7 cellular contexts compared by ENCODE assay signal in the genomic region with DNA sequence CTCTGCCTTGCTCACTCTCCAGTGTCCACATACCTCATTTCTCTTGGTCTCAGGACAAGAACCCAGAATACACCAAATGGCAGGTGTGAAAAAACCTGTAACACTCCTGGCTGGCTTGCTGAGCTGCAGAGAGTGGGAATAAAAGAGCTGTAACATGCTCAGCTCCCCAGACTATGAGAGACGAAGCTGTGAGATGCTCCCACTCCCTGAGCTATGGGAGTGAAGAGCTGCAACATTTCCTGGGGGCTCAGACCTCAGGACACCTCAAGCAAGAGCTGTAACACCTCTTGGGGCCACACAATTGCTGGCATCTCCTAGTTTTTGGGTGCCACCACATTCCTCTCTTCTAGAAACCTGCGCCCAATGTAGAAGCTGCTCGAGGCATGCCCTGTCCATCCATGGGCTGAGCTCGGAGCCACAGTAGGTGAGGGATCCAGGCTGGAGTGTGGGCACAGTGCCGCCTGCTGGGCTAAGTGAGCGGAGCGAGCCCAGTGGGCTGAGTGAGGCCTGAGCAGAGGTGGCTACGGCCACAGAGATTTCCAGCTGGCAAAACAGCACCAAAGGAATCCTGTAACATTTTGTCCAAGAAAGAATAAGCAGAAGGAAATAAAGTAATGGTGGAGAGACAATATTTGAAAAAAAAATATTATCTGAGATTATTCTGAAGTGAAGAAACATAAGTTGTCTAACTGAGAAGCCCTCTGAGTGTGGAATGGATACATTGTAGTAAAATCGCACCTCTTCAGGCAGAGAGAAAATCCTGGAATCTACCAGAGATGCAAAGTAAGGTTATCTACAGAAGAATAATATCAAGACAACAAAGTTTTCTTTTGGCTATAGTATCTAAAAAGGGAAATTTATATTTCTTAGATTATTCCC.
DNase-seq lines count a peak whose midpoint lies in the region; ATAC-seq and TF ChIP-seq lines count a peak whose summit lies in the region.

No MANE protein-coding gene starts in this region.

- TF ChIP-seq CTCF in WI38 (IDR thresholded peaks at IDR 0.05; ENCODE audit: low read depth, low read length) (peak; percentile 97), liver (IDR thresholded peaks at IDR 0.05; ENCODE audit: low read depth, low read length, missing input control) (peak; percentile 40)

- TF ChIP-seq RAD21 in liver (IDR thresholded peaks at IDR 0.05), result peak; percentile 62 to 71

- H3K9me3 ChIP-seq in liver (ENCODE audit: control insufficient read depth in 4 of 4, low read length in 3 of 4), result no peaks in the 10 kb centered on the region

- WGBS in liver, result 61% methylated on average over 9 of the region's 9 CpGs

- no peaks in the 10 kb centered on the region for H3K4me1 ChIP-seq in liver (ENCODE audit: control insufficient read depth in 4 of 4, insufficient read depth in 4 of 4, low read length in 3 of 4)

- no peak for DNase-seq in RKO (ENCODE audit: low spot score)
- DNase-seq in dermis blood vessel endothelial cell, result no peak

- no peak overlapping the region for H3K27ac ChIP-seq in liver (ENCODE audit: low read depth in 1 of 2, low read length in 2 of 2)

- no peak overlapping the region for H3K9ac ChIP-seq in liver (ENCODE audit: low read depth in 1 of 2, low read length in 2 of 2)

- H3K27me3 ChIP-seq in liver (ENCODE audit: control insufficient read depth in 4 of 4, insufficient read depth in 4 of 4, low read length in 3 of 4), result peaks cover 0 to 4% (median 0%) of the 10 kb centered on the region in 4 donors

- no peak overlapping the region for H3K4me3 ChIP-seq in WI38 (ENCODE audit: low read depth, low read length)
- H3K4me3 ChIP-seq in liver (ENCODE audit: low read depth in 1 of 3, low read length in 3 of 3), result no peak overlapping the region

- peak; percentile 45 for ATAC-seq in GM18907 (IDR thresholded peaks at IDR 0.05; ENCODE audit: unreplicated experiment)
- peak; percentile 85 for ATAC-seq in HG03175 (IDR thresholded peaks at IDR 0.05; ENCODE audit: unreplicated experiment)
- no peak for ATAC-seq in GM21515 (IDR thresholded peaks at IDR 0.05; ENCODE audit: unreplicated experiment)

- no peaks in the 10 kb centered on the region for H3K36me3 ChIP-seq in liver (ENCODE audit: control insufficient read depth in 4 of 4, insufficient read depth in 3 of 4, low read depth in 1 of 4, low read length in 3 of 4)

TF ChIP-seq in liver, 16 proteins besides CTCF, POLR2A, EP300 and RAD21:
- TF ChIP-seq FOXA1 (IDR thresholded peaks at IDR 0.05) (no peak), TAF1 (conservative IDR thresholded peaks at IDR 0.05) (no peak), YY1 (IDR thresholded peaks at IDR 0.05) (no peak), FOXA2 (IDR thresholded peaks at IDR 0.05) (no peak), JUND (IDR thresholded peaks at IDR 0.05) (no peak), RXRA (IDR thresholded peaks at IDR 0.05) (no peak), EGR1 (IDR thresholded peaks at IDR 0.05; ENCODE audit: low read depth in 2 of 2) (no peak), REST (IDR thresholded peaks at IDR 0.05) (no peak), SP1 (IDR thresholded peaks at IDR 0.05) (no peak), HNF4A (conservative IDR thresholded peaks at IDR 0.05) (no peak), GABPA (IDR thresholded peaks at IDR 0.05 in 1 of 2, conservative IDR thresholded peaks at IDR 0.05 in 1 of 2) (no peak), NR2F2 (IDR thresholded peaks at IDR 0.05) (no peak), HNF4G (IDR thresholded peaks at IDR 0.05) (no peak)
- TF ChIP-seq, protein P1, sequence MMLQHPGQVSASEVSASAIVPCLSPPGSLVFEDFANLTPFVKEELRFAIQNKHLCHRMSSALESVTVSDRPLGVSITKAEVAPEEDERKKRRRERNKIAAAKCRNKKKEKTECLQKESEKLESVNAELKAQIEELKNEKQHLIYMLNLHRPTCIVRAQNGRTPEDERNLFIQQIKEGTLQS (IDR thresholded peaks at IDR 0.05), result no peak
- TF ChIP-seq, protein P2, sequence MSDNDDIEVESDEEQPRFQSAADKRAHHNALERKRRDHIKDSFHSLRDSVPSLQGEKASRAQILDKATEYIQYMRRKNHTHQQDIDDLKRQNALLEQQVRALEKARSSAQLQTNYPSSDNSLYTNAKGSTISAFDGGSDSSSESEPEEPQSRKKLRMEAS (IDR thresholded peaks at IDR 0.05), result no peak
- TF ChIP-seq, protein P3, sequence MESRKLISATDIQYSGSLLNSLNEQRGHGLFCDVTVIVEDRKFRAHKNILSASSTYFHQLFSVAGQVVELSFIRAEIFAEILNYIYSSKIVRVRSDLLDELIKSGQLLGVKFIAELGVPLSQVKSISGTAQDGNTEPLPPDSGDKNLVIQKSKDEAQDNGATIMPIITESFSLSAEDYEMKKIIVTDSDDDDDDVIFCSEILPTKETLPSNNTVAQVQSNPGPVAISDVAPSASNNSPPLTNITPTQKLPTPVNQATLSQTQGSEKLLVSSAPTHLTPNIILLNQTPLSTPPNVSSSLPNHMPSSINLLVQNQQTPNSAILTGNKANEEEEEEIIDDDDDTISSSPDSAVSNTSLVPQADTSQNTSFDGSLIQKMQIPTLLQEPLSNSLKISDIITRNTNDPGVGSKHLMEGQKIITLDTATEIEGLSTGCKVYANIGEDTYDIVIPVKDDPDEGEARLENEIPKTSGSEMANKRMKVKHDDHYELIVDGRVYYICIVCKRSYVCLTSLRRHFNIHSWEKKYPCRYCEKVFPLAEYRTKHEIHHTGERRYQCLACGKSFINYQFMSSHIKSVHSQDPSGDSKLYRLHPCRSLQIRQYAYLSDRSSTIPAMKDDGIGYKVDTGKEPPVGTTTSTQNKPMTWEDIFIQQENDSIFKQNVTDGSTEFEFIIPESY (IDR thresholded peaks at IDR 0.05), result no peak
